ENCODE assay signal across 8 cellular contexts in the genomic region with DNA sequence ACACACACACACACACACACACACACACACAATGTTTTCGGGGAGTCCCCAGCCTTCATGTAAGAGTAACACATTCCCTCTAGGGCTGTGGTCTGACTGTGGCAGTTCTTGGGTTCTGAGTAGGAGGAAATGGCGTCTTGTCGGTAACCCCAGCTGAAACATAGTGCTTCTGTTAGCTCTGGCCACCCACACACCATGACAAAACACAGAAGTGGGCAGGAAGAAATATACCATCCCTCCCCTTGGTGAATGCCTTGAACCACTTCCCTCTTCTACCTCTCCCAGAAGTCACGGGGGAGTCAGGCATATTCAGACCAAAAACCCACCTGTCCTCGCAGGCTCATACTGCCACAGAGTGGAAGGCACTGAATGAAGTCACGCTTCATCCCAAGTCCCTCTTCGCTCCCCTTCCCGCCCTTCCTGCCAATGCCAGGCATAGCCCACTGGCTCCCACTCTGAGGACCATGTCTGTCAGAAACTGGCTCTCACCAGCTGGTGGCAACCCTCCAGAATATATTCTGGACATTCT. TPM values are rescaled to one million over a fixed set of nuclear protein-coding genes. Genes with fewer than 3 reads are reported as not detected.
DNase-seq lines count a peak whose midpoint lies in the region; TF ChIP-seq lines count a peak whose summit lies in the region.

No MANE protein-coding gene starts in this region.

- H3K4me1 Mint-ChIP-seq in activated CD4-positive, alpha-beta memory T cell treated with anti-CD3 and anti-CD28 coated beads, Interleukin-2, amount 10 ng/mL, durations not matched to agents 7 days and 5 days: peaks cover 27% of the 10 kb centered on the region

- CTCF ChIA-PET in activated CD4-positive, alpha-beta memory T cell treated with anti-CD3 and anti-CD28 coated beads, Interleukin-2, amount 10 ng/mL, durations not matched to agents 7 days and 5 days (lab: Charles Lee): interaction anchor here (0.6 to 7.7 kb wide), 29 partner anchors 8 to 801 kb away, joined by 3 to 95 read pairs (median 4); a partner anchor contains a TSS

- POLR2A ChIA-PET in activated CD4-positive, alpha-beta memory T cell treated with anti-CD3 and anti-CD28 coated beads, Interleukin-2, amount 10 ng/mL, durations not matched to agents 7 days and 5 days (lab: Charles Lee): interaction anchor here (0.6 to 5.7 kb wide), 11 partner anchors 9 to 308 kb away, joined by 3 to 42 read pairs (median 4); a partner anchor contains a TSS

- peak overlapping the region; percentile 1 for H3K4me3 Mint-ChIP-seq in activated CD4-positive, alpha-beta memory T cell treated with anti-CD3 and anti-CD28 coated beads, Interleukin-2, amount 10 ng/mL, durations not matched to agents 7 days and 5 days

- H3K27ac ChIP-seq in tibial artery: peak overlapping the region; percentile 86 to 90
- no peak overlapping the region for H3K27ac ChIP-seq in suprapubic skin
- no peak overlapping the region for H3K27ac ChIP-seq in testis

- H3K36me3 Mint-ChIP-seq in activated CD4-positive, alpha-beta memory T cell treated with anti-CD3 and anti-CD28 coated beads, Interleukin-2, amount 10 ng/mL, durations not matched to agents 7 days and 5 days (ENCODE audit: low read depth): peaks cover 23% of the 10 kb centered on the region

- intact Hi-C loops in tibial artery (cut with DNase I; ENCODE audit: low total_unique reads) (no loop called here), testis (cut with DNase I; ENCODE audit: low total_unique reads) (no loop called here)

- no peaks in the 10 kb centered on the region for H3K27me3 Mint-ChIP-seq in activated CD4-positive, alpha-beta memory T cell treated with anti-CD3 and anti-CD28 coated beads, Interleukin-2, amount 10 ng/mL, durations not matched to agents 7 days and 5 days

- WGBS in suprapubic skin: 84% methylated on average over 8 of the region's 8 CpGs
- 84 to 85% methylated on average over 8 of the region's 8 CpGs for WGBS in testis, 2 donors

- peaks cover 14 to 18% (median 16%) of the 10 kb centered on the region in 3 donors for H3K36me3 ChIP-seq in tibial artery
- H3K36me3 ChIP-seq in suprapubic skin: peaks cover 20% of the 10 kb centered on the region
- H3K36me3 ChIP-seq in testis (ENCODE audit: low read depth, missing control alignments): no peaks in the 10 kb centered on the region

- peaks cover 0 to 62% (median 29%) of the 10 kb centered on the region in 4 donors for H3K4me1 ChIP-seq in tibial artery
- peaks cover 8% of the 10 kb centered on the region for H3K4me1 ChIP-seq in suprapubic skin
- H3K4me1 ChIP-seq in testis: no peaks in the 10 kb centered on the region

- no peaks in the 10 kb centered on the region for H3K9me3 Mint-ChIP-seq in activated CD4-positive, alpha-beta memory T cell treated with anti-CD3 and anti-CD28 coated beads, Interleukin-2, amount 10 ng/mL, durations not matched to agents 7 days and 5 days

- DNase-seq in activated CD4-positive, alpha-beta T cell treated with anti-CD3 and anti-CD28 coated beads for 24 hours (ENCODE audit: low read depth in 2 of 2): peak; percentile 57 to 60
- no peak for DNase-seq in activated CD4-positive, alpha-beta T cell treated with anti-CD3 and anti-CD28 coated beads for 1 hour
- peak; percentile 76 for DNase-seq in activated CD4-positive, alpha-beta memory T cell treated with anti-CD3 and anti-CD28 coated beads, Interleukin-2, amount 10 ng/mL, durations not matched to agents 7 days and 5 days
- peak; percentile 45 for DNase-seq in medulla oblongata (ENCODE audit: extremely low spot score)
- no peak for DNase-seq in tibial artery
- no peak for DNase-seq in suprapubic skin (ENCODE audit: low spot score in 2 of 2)
- DNase-seq in testis: no peak
- no peak for DNase-seq in NCI-H774 (lab: John Stamatoyannopoulos, UW)

- no peak for TF ChIP-seq POLR2A in suprapubic skin (IDR thresholded peaks at IDR 0.05)
- TF ChIP-seq POLR2A in testis (IDR thresholded peaks at IDR 0.05): no peak

- peak overlapping the region; percentile 77 for H3K27ac Mint-ChIP-seq in activated CD4-positive, alpha-beta memory T cell treated with anti-CD3 and anti-CD28 coated beads, Interleukin-2, amount 10 ng/mL, durations not matched to agents 7 days and 5 days

- H3K9me3 ChIP-seq in tibial artery (no peaks in the 10 kb centered on the region), suprapubic skin (no peaks in the 10 kb centered on the region), testis (no peaks in the 10 kb centered on the region)

- TF ChIP-seq EP300 in suprapubic skin (IDR thresholded peaks at IDR 0.05): no peak

- H3K4me3 ChIP-seq in tibial artery (no peak overlapping the region), suprapubic skin (no peak overlapping the region), testis (no peak overlapping the region)

- TF ChIP-seq CTCF in tibial artery (IDR thresholded peaks at IDR 0.05) (no peak), suprapubic skin (IDR thresholded peaks at IDR 0.05) (no peak), testis (IDR thresholded peaks at IDR 0.05) (no peak)

- H3K27me3 ChIP-seq in tibial artery: no peaks in the 10 kb centered on the region
- H3K27me3 ChIP-seq in suprapubic skin: peaks cover 4% of the 10 kb centered on the region
- no peaks in the 10 kb centered on the region for H3K27me3 ChIP-seq in testis

RNA-seq across cellular contexts. Expression of a gene that starts 11.5 kb away (rescaled TPM):
- total RNA-seq in activated CD4-positive, alpha-beta memory T cell treated with anti-CD3 and anti-CD28 coated beads, Interleukin-2, amount 10 ng/mL, durations not matched to agents 7 days and 5 days: 10 to 100 TPM; 50.4 TPM
- total RNA-seq in suprapubic skin (10 to 100 TPM; 28.8 to 42.9 (median 37.6) TPM), testis (10 to 100 TPM; 39.9 to 45.4 TPM)
- polyA plus RNA-seq in testis (ENCODE audit: insufficient read depth, low read depth, low replicate concordance): 66.3 TPM

RNA-seq across cellular contexts. Expression of a gene that starts 18.4 kb away (rescaled TPM):
- 10 to 100 TPM; 52.2 to 57.8 TPM for total RNA-seq in activated CD4-positive, alpha-beta memory T cell treated with anti-CD3 and anti-CD28 coated beads, Interleukin-2, amount 10 ng/mL, durations not matched to agents 7 days and 5 days
- total RNA-seq in suprapubic skin (10 to 100 TPM; 26.1 to 59.3 (median 41.7) TPM), testis (10 to 100 TPM; 52.0 to 60.6 TPM)
- 39.6 TPM for polyA plus RNA-seq in testis (ENCODE audit: insufficient read depth, low read depth, low replicate concordance)

Comparison
In these comparisons a context has a peak if more than half of its experiments do, and no peak if none do; other contexts are left out.
1. DNase-seq: peak in activated CD4-positive, alpha-beta T cell treated with anti-CD3 and anti-CD28 coated beads for 24 hours (2 of 2), activated CD4-positive, alpha-beta memory T cell treated with anti-CD3 and anti-CD28 coated beads, Interleukin-2, amount 10 ng/mL, durations not matched to agents 7 days and 5 days (single experiment) and medulla oblongata (single experiment); none in activated CD4-positive, alpha-beta T cell treated with anti-CD3 and anti-CD28 coated beads for 1 hour (single experiment), tibial artery (0 of 2), suprapubic skin (0 of 2), testis (single experiment) and NCI-H774 (single experiment).
2. H3K27ac ChIP-seq: peak in tibial artery (2 of 2); none in suprapubic skin (single experiment) and testis (0 of 2).